ENCODE assay signal across 10 cellular contexts in the genomic region with DNA sequence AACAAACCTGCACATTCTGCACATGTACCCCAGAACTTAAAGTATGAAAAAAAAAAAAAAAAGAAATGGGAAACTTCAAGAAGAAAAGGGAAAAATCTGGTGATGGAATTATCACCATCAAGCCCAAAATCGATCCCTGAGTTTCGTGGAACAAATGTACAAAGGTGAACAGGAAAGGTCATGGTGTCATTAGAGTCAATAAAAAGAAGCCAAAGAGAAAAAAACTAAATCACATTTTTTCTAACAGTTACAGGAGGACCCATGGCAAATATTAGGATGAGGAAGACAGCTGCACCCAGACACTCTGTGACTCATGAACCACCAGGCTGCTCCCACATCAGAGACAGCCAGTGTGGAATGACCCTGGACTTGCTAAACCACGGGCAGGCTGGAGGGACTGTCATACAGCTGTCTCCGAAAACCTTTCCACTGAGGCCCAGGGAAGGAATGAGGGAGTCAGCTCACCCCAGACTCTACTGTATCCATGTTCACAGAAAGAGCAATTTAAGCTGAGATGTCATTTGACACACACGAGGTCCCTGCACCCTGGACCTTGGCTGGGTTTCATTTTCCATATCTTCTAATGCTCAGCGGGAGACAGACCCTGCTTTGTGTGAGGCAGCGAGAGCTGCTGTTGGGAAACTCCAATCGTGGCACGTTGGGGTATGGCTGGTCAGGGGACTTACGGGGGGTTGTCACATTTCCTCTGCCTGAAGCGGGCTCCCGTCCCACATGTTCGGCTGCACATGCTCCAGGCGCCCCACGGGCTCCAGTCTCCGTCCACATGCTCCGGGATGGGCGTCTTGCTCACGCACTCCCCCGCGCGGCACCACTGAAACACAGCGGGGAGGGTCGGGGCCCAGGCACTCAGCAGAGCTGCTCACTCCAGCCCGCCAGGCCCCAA.
DNase-seq lines count a peak whose midpoint lies in the region; ATAC-seq and TF ChIP-seq lines count a peak whose summit lies in the region.
"Had no signal": no experiment of that assay in that cellular context is flagged by ENCODE, and none has a peak within 500 bp of the region (broad histone marks: within the 10 kb centered on the region; RNA-seq: fewer than 3 reads in every experiment).

No MANE protein-coding gene starts in this region.

- peak; percentile 60 for TF ChIP-seq RAD21 in liver (IDR thresholded peaks at IDR 0.05)

- intact Hi-C loops in tibial artery (cut with DNase I; ENCODE audit: low total_unique reads): loop anchor here (5.0 kb wide), 1 partner anchor 199 kb away; no protein-coding TSS in a partner anchor

- H3K27ac ChIP-seq in liver (ENCODE audit: low read depth in 1 of 2, low read length in 2 of 2) (peak overlapping the region; percentile 22 to 62), tibial artery (no peak overlapping the region)
- H3K27ac ChIP-seq: C4-2B, Peyer's patch had no signal

- H3K4me1 ChIP-seq in liver (ENCODE audit: control insufficient read depth in 4 of 4, insufficient read depth in 4 of 4, low read length in 3 of 4): peaks cover 1 to 13% (median 13%) of the 10 kb centered on the region in 4 donors
- no peaks in the 10 kb centered on the region for H3K4me1 ChIP-seq in tibial artery
- H3K4me1 ChIP-seq in BE2C: no peaks in the 10 kb centered on the region
- H3K4me1 ChIP-seq: Peyer's patch had no signal

- peak; percentile 7 to 18 for DNase-seq in activated CD4-positive, alpha-beta T cell treated with anti-CD3 and anti-CD28 coated beads for 4 hours
- no peak for DNase-seq in activated CD4-positive, alpha-beta T cell treated with anti-CD3 and anti-CD28 coated beads for 1 hour
- DNase-seq in amniotic epithelial cell (ENCODE audit: low read depth) (peak; percentile 34), tibial artery (no peak), BE2C (no peak), DMS153 treated with DMSO at 0.1 percent for 48 hours (lab: John Stamatoyannopoulos, UW; ENCODE audit: unreplicated experiment) (no peak)

- no peaks in the 10 kb centered on the region for H3K9me3 ChIP-seq in liver (ENCODE audit: control insufficient read depth in 4 of 4, low read length in 3 of 4)
- no peaks in the 10 kb centered on the region for H3K9me3 ChIP-seq in tibial artery
- H3K9me3 ChIP-seq in BE2C: no peaks in the 10 kb centered on the region
- H3K9me3 ChIP-seq: Peyer's patch had no signal

- TF ChIP-seq CTCF in liver (IDR thresholded peaks at IDR 0.05; ENCODE audit: low read depth, low read length, missing input control): peak; percentile 32
- peak; percentile 29 to 37 for TF ChIP-seq CTCF in tibial artery (IDR thresholded peaks at IDR 0.05)
- no peak for TF ChIP-seq CTCF in BE2C (IDR thresholded peaks at IDR 0.05; ENCODE audit: low read depth, low read length)

- 51% methylated on average over 25 of the region's 25 CpGs for WGBS in liver

- no peak overlapping the region for H3K4me3 ChIP-seq in liver (ENCODE audit: low read depth in 1 of 3, low read length in 3 of 3)
- H3K4me3 ChIP-seq in tibial artery: peak overlapping the region; percentile 20 to 35
- no peak overlapping the region for H3K4me3 ChIP-seq in BE2C (ENCODE audit: low read depth, low read length)

- ATAC-seq in HG03469 (IDR thresholded peaks at IDR 0.05; ENCODE audit: unreplicated experiment): no peak

- H3K9ac ChIP-seq in liver (ENCODE audit: low read depth in 1 of 2, low read length in 2 of 2): no peak overlapping the region

- H3K36me3 ChIP-seq in liver (ENCODE audit: control insufficient read depth in 4 of 4, insufficient read depth in 3 of 4, low read depth in 1 of 4, low read length in 3 of 4): peaks cover 0 to 2% (median 0%) of the 10 kb centered on the region in 4 donors
- no peaks in the 10 kb centered on the region for H3K36me3 ChIP-seq in tibial artery
- no peaks in the 10 kb centered on the region for H3K36me3 ChIP-seq in BE2C
- H3K36me3 ChIP-seq: Peyer's patch had no signal

- H3K27me3 ChIP-seq in liver (ENCODE audit: control insufficient read depth in 4 of 4, insufficient read depth in 4 of 4, low read length in 3 of 4): no peaks in the 10 kb centered on the region
- H3K27me3 ChIP-seq in tibial artery: no peaks in the 10 kb centered on the region
- no peaks in the 10 kb centered on the region for H3K27me3 ChIP-seq in BE2C
- H3K27me3 ChIP-seq: Peyer's patch had no signal

TF ChIP-seq in liver, 16 proteins besides CTCF, POLR2A, EP300 and RAD21:
- TF ChIP-seq HNF4A (conservative IDR thresholded peaks at IDR 0.05): peak; percentile 52 to 75
- TF ChIP-seq YY1 (IDR thresholded peaks at IDR 0.05): peak; percentile 22
- TF ChIP-seq, protein P1, sequence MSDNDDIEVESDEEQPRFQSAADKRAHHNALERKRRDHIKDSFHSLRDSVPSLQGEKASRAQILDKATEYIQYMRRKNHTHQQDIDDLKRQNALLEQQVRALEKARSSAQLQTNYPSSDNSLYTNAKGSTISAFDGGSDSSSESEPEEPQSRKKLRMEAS (IDR thresholded peaks at IDR 0.05): peak; percentile 83
- TF ChIP-seq GABPA (IDR thresholded peaks at IDR 0.05 in 1 of 2, conservative IDR thresholded peaks at IDR 0.05 in 1 of 2): no peak
- TF ChIP-seq SP1 (IDR thresholded peaks at IDR 0.05): peak; percentile 37
- no peak for TF ChIP-seq EGR1 (IDR thresholded peaks at IDR 0.05; ENCODE audit: low read depth in 2 of 2)
- peak; percentile 78 for TF ChIP-seq NR2F2 (IDR thresholded peaks at IDR 0.05)
- peak; percentile 37 to 52 for TF ChIP-seq RXRA (IDR thresholded peaks at IDR 0.05)
- TF ChIP-seq, protein P2, sequence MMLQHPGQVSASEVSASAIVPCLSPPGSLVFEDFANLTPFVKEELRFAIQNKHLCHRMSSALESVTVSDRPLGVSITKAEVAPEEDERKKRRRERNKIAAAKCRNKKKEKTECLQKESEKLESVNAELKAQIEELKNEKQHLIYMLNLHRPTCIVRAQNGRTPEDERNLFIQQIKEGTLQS (IDR thresholded peaks at IDR 0.05): no peak

Comparison
In these comparisons a context has a peak if more than half of its experiments do, and no peak if none do; other contexts are left out.
1. DNase-seq: peak in activated CD4-positive, alpha-beta T cell treated with anti-CD3 and anti-CD28 coated beads for 4 hours (2 of 2) and amniotic epithelial cell (single experiment); none in activated CD4-positive, alpha-beta T cell treated with anti-CD3 and anti-CD28 coated beads for 1 hour (single experiment), tibial artery (0 of 2), BE2C (single experiment) and DMS153 treated with DMSO at 0.1 percent for 48 hours (single experiment).
2. H3K27ac ChIP-seq: peak in liver (2 of 2); none in tibial artery (0 of 2).
3. H3K4me3 ChIP-seq: peak in tibial artery (2 of 2); none in liver (0 of 3) and BE2C (single experiment).